In genomic region chr1:3196577-3197245, GRCh38 we compare ENCODE assay signal across 14 cellular contexts.
"Had no signal": no experiment of that assay in that cellular context is flagged by ENCODE, and none has a peak within 500 bp of the region (broad histone marks: within the 10 kb centered on the region; RNA-seq: fewer than 3 reads in every experiment).

No MANE protein-coding gene starts in this region.

- H3K36me3 Mint-ChIP-seq: activated naive CD8-positive, alpha-beta T cell treated with anti-CD3 and anti-CD28 coated beads for 36 hours; mesothelial cell of epicardium; T-cell had no signal

- H3K4me1 ChIP-seq: transverse colon had no signal

- DNase-seq: activated naive CD8-positive, alpha-beta T cell treated with anti-CD3 and anti-CD28 coated beads for 36 hours; amygdala; dorsolateral prefrontal cortex; erythroblast; kidney glomerular epithelial cell; nephron progenitor cell; stimulated activated CD4-positive, alpha-beta T cell treated with anti-CD3 and anti-CD28 coated beads, Interleukin-1b, Interleukin-23, amount 100 ng/mL, for 48 hours; T-cell; T-helper 9 cell; transverse colon had no signal

- H3K4me1 Mint-ChIP-seq: activated naive CD8-positive, alpha-beta T cell treated with anti-CD3 and anti-CD28 coated beads for 36 hours; T-cell had no signal

- H3K36me3 ChIP-seq: transverse colon had no signal

- H3K9me3 Mint-ChIP-seq: activated naive CD8-positive, alpha-beta T cell treated with anti-CD3 and anti-CD28 coated beads for 36 hours; activated T-helper 1 cell treated with anti-CD3 and anti-CD28 coated beads, Interleukin-12 subunit alpha, Interleukin-12 subunit beta, Interleukin-2, Interleukin-4 antibody, amounts not matched to agents 30 ng/mL and 10 ng/mL and 1 ng/mL, durations not matched to agents 14 hours and 24 hours and 36 hours; mesothelial cell of epicardium; nephron progenitor cell; T-cell had no signal

- H3K9me3 ChIP-seq: transverse colon had no signal

- H3K27ac Mint-ChIP-seq: activated naive CD8-positive, alpha-beta T cell treated with anti-CD3 and anti-CD28 coated beads for 36 hours; activated T-helper 1 cell treated with anti-CD3 and anti-CD28 coated beads, Interleukin-12 subunit alpha, Interleukin-12 subunit beta, Interleukin-2, Interleukin-4 antibody, amounts not matched to agents 30 ng/mL and 10 ng/mL and 1 ng/mL, durations not matched to agents 14 hours and 24 hours and 36 hours; mesothelial cell of epicardium; nephron progenitor cell; progenitor cell of endocrine pancreas; T-cell had no signal

- H3K4me3 Mint-ChIP-seq: activated naive CD8-positive, alpha-beta T cell treated with anti-CD3 and anti-CD28 coated beads for 36 hours; activated T-helper 1 cell treated with anti-CD3 and anti-CD28 coated beads, Interleukin-12 subunit alpha, Interleukin-12 subunit beta, Interleukin-2, Interleukin-4 antibody, amounts not matched to agents 30 ng/mL and 10 ng/mL and 1 ng/mL, durations not matched to agents 14 hours and 24 hours and 36 hours; mesothelial cell of epicardium; nephron progenitor cell; T-cell had no signal

- H3K4me3 ChIP-seq: dorsolateral prefrontal cortex, lung, transverse colon had no signal

- H3K27me3 Mint-ChIP-seq: activated naive CD8-positive, alpha-beta T cell treated with anti-CD3 and anti-CD28 coated beads for 36 hours; T-cell had no signal

- H3K27me3 ChIP-seq: transverse colon had no signal
